ENCODE assay signal across 15 cellular contexts in genomic region chr7:44101304-44101965, GRCh38. TPM values are rescaled to one million over a fixed set of nuclear protein-coding genes. Genes with fewer than 3 reads are reported as not detected.
DNase-seq lines count a peak whose midpoint lies in the region; ATAC-seq and TF ChIP-seq lines count a peak whose summit lies in the region.
"Had no signal": no experiment of that assay in that cellular context is flagged by ENCODE, and none has a peak within 500 bp of the region (broad histone marks: within the 10 kb centered on the region; RNA-seq: fewer than 3 reads in every experiment).

No MANE protein-coding gene starts in this region.

- H3K36me3 ChIP-seq in DND-41 (ENCODE audit: insufficient read depth, low read length) (peaks cover 21% of the 10 kb centered on the region), lung (ENCODE audit: control insufficient read depth in 2 of 2, insufficient read depth in 2 of 2, low read length in 2 of 2) (no peaks in the 10 kb centered on the region), stomach (no peaks in the 10 kb centered on the region)

- H3K27me3 Mint-ChIP-seq in activated CD8-positive, alpha-beta T cell treated with anti-CD3 and anti-CD28 coated beads for 36 hours, result peaks cover 2% of the 10 kb centered on the region
- H3K27me3 Mint-ChIP-seq in activated CD4-positive, alpha-beta T cell treated with anti-CD3 and anti-CD28 coated beads for 36 hours, result peaks cover 4% of the 10 kb centered on the region

- ATAC-seq in DND-41 (ENCODE audit: insufficient read depth, low read depth), result no peak
- no peak for ATAC-seq in lung (ENCODE audit: insufficient read depth, low FRiP score)
- ATAC-seq in activated CD8-positive, alpha-beta T cell treated with anti-CD3 and anti-CD28 coated beads for 36 hours, result no peak
- ATAC-seq in HG03280 (IDR thresholded peaks at IDR 0.05; ENCODE audit: unreplicated experiment), result no peak
- no peak for ATAC-seq in activated CD4-positive, alpha-beta T cell treated with anti-CD3 and anti-CD28 coated beads for 36 hours
- ATAC-seq: activated CD8-positive, alpha-beta T cell treated with anti-CD3 and anti-CD28 coated beads, Interleukin-2, amount 10 ng/mL, durations not matched to agents 7 days and 5 days; GM12878 had no signal

- H2AFZ ChIP-seq in DND-41 (ENCODE audit: low read depth, low read length), result no peak overlapping the region

- peak overlapping the region; percentile 31 for H3K9ac ChIP-seq in DND-41 (ENCODE audit: low read depth, low read length)

- H3K9me3 Mint-ChIP-seq in activated CD8-positive, alpha-beta T cell treated with anti-CD3 and anti-CD28 coated beads for 36 hours, result no peaks in the 10 kb centered on the region
- no peaks in the 10 kb centered on the region for H3K9me3 Mint-ChIP-seq in activated CD4-positive, alpha-beta T cell treated with anti-CD3 and anti-CD28 coated beads for 36 hours (ENCODE audit: low read depth)
- H3K9me3 Mint-ChIP-seq: central memory CD8-positive, alpha-beta T cell had no signal

- H3K27ac ChIP-seq in DND-41 (ENCODE audit: low read length) (peak overlapping the region; percentile 91), adipose tissue (ENCODE audit: low read depth, low read length) (peak overlapping the region; percentile 43), lung (ENCODE audit: low read depth in 1 of 2, low read length in 1 of 2) (peak overlapping the region; percentile 7 to 55), stomach (peak overlapping the region in 4 of 5 donors; percentile 84 to 93 (median 90))

- peaks cover 91% of the 10 kb centered on the region for H3K4me1 ChIP-seq in DND-41 (ENCODE audit: insufficient read depth, low read length)
- peaks cover 0 to 3% of the 10 kb centered on the region in 2 donors for H3K4me1 ChIP-seq in lung (ENCODE audit: control insufficient read depth in 2 of 2, insufficient read depth in 2 of 2, low read length in 2 of 2)
- H3K4me1 ChIP-seq in stomach, result peaks cover 5 to 36% (median 22%) of the 10 kb centered on the region in 4 donors

- H3K36me3 Mint-ChIP-seq in activated CD8-positive, alpha-beta T cell treated with anti-CD3 and anti-CD28 coated beads for 36 hours (ENCODE audit: low read depth), result peaks cover 2% of the 10 kb centered on the region
- H3K36me3 Mint-ChIP-seq in activated CD4-positive, alpha-beta T cell treated with anti-CD3 and anti-CD28 coated beads for 36 hours (ENCODE audit: low read depth), result peaks cover 3% of the 10 kb centered on the region

- CTCF ChIA-PET in activated CD8-positive, alpha-beta T cell treated with anti-CD3 and anti-CD28 coated beads for 36 hours (lab: Charles Lee), result interaction anchor here (0.7 to 1.4 kb wide), 3 partner anchors 11 to 20 kb away, joined by 3 read pairs; no protein-coding TSS in a partner anchor
- CTCF ChIA-PET in activated CD4-positive, alpha-beta T cell treated with anti-CD3 and anti-CD28 coated beads for 36 hours (lab: Charles Lee), result no interaction called here

- H3K27me3 ChIP-seq in DND-41 (ENCODE audit: insufficient read depth, low read length, poor library complexity) (no peaks in the 10 kb centered on the region), lung (ENCODE audit: control insufficient read depth, insufficient read depth) (no peaks in the 10 kb centered on the region), stomach (peaks cover 0 to 38% (median 28%) of the 10 kb centered on the region in 3 donors)

- H3K79me2 ChIP-seq in DND-41 (ENCODE audit: insufficient read depth, low read length), result peaks cover 35% of the 10 kb centered on the region

- H3K4me3 Mint-ChIP-seq in activated CD8-positive, alpha-beta T cell treated with anti-CD3 and anti-CD28 coated beads for 36 hours, result no peak overlapping the region
- no peak overlapping the region for H3K4me3 Mint-ChIP-seq in activated CD4-positive, alpha-beta T cell treated with anti-CD3 and anti-CD28 coated beads for 36 hours
- H3K4me3 Mint-ChIP-seq: activated CD8-positive, alpha-beta T cell treated with anti-CD3 and anti-CD28 coated beads, Interleukin-2, amount 10 ng/mL, durations not matched to agents 7 days and 5 days; central memory CD8-positive, alpha-beta T cell had no signal

- no peak for TF ChIP-seq EP300 in stomach (IDR thresholded peaks at IDR 0.05)

- TF ChIP-seq POLR2A in stomach (IDR thresholded peaks at IDR 0.05), result no peak

- WGBS in adipose tissue, 3 donors, result 79 to 95% (median 88%) methylated on average over 3 of the region's 3 CpGs
- WGBS in lung, 2 donors, result 86 to 96% methylated on average over 3 of the region's 3 CpGs
- 75 to 94% (median 83%) methylated on average over 2 to 3 of the region's 3 CpGs for WGBS in stomach, 5 donors

- TF ChIP-seq CTCF in DND-41 (IDR thresholded peaks at IDR 0.05; ENCODE audit: borderline replicate concordance, extremely low read depth, low read length, poor library complexity, severe bottlenecking) (no peak), lung (IDR thresholded peaks at IDR 0.05; ENCODE audit: control extremely low read depth, extremely low read depth) (no peak), stomach (IDR thresholded peaks at IDR 0.05) (no peak)
- no peak for TF ChIP-seq CTCF in activated CD8-positive, alpha-beta T cell treated with anti-CD3 and anti-CD28 coated beads for 36 hours (IDR thresholded peaks at IDR 0.05)

- H3K4me3 ChIP-seq in DND-41 (ENCODE audit: low read depth in 1 of 2, low read length in 2 of 2), result no peak overlapping the region
- H3K4me3 ChIP-seq in lung, result no peak overlapping the region
- no peak overlapping the region for H3K4me3 ChIP-seq in stomach
- H3K4me3 ChIP-seq: GM12878 had no signal

- H3K4me2 ChIP-seq in DND-41 (ENCODE audit: insufficient read depth, low read length), result no peak overlapping the region

- no peaks in the 10 kb centered on the region for H3K9me3 ChIP-seq in DND-41 (ENCODE audit: insufficient read depth, low read length, severe bottlenecking)
- no peaks in the 10 kb centered on the region for H3K9me3 ChIP-seq in lung (ENCODE audit: control insufficient read depth in 2 of 2, insufficient read depth in 1 of 2, low read length in 1 of 2)
- H3K9me3 ChIP-seq in stomach, result no peaks in the 10 kb centered on the region

- intact Hi-C loops in stomach (cut with DNase I; ENCODE audit: low total_unique reads), result no loop called here
- intact Hi-C loops in activated CD8-positive, alpha-beta T cell treated with anti-CD3 and anti-CD28 coated beads for 36 hours (cut with micrococcal nuclease), result no loop called here
- intact Hi-C loops in activated CD4-positive, alpha-beta T cell treated with anti-CD3 and anti-CD28 coated beads for 36 hours (cut with DNase I, micrococcal nuclease), result no loop called here

- DNase-seq in DND-41, result no peak
- no peak for DNase-seq in lung (ENCODE audit: low spot score)
- DNase-seq in stomach, result no peak
- DNase-seq in activated CD8-positive, alpha-beta T cell treated with anti-CD3 and anti-CD28 coated beads for 36 hours, result no peak
- no peak for DNase-seq in UCSD-AML1 (lab: John Stamatoyannopoulos, UW; ENCODE audit: unreplicated experiment)
- no peak for DNase-seq in activated CD4-positive, alpha-beta T cell treated with anti-CD3 and anti-CD28 coated beads for 36 hours
- DNase-seq: activated CD8-positive, alpha-beta T cell treated with anti-CD3 and anti-CD28 coated beads, Interleukin-2, amount 10 ng/mL, durations not matched to agents 7 days and 5 days; DMS79 treated with DMSO at 0.1 percent for 48 hours; NCI-H1092; NCI-H446 treated with DMSO at 0.1 percent for 48 hours had no signal

- peaks cover 41% of the 10 kb centered on the region for H3K4me1 Mint-ChIP-seq in activated CD8-positive, alpha-beta T cell treated with anti-CD3 and anti-CD28 coated beads for 36 hours (ENCODE audit: low read depth)
- H3K4me1 Mint-ChIP-seq in activated CD4-positive, alpha-beta T cell treated with anti-CD3 and anti-CD28 coated beads for 36 hours, result peaks cover 25% of the 10 kb centered on the region
- H3K4me1 Mint-ChIP-seq: central memory CD8-positive, alpha-beta T cell had no signal

- peaks cover 20% of the 10 kb centered on the region for H4K20me1 ChIP-seq in DND-41 (ENCODE audit: insufficient read depth, low read length)

- POLR2A ChIA-PET in activated CD8-positive, alpha-beta T cell treated with anti-CD3 and anti-CD28 coated beads for 36 hours (lab: Charles Lee), result interaction anchor here (1.4 to 2.2 kb wide), 4 partner anchors 11 to 26 kb away, joined by 4 to 10 read pairs (median 6); partner anchors contain the start of gene POLD2
- POLR2A ChIA-PET in activated CD4-positive, alpha-beta T cell treated with anti-CD3 and anti-CD28 coated beads for 36 hours (lab: Charles Lee), result no interaction called here

- H3K27ac Mint-ChIP-seq in activated CD8-positive, alpha-beta T cell treated with anti-CD3 and anti-CD28 coated beads for 36 hours, result no peak overlapping the region
- H3K27ac Mint-ChIP-seq in activated CD4-positive, alpha-beta T cell treated with anti-CD3 and anti-CD28 coated beads for 36 hours, result no peak overlapping the region
- H3K27ac Mint-ChIP-seq: activated CD8-positive, alpha-beta T cell treated with anti-CD3 and anti-CD28 coated beads, Interleukin-2, amount 10 ng/mL, durations not matched to agents 7 days and 5 days had no signal

RNA-seq across cellular contexts. Expression of gene AEBP1, which starts 2.7 kb away (rescaled TPM):
- polyA plus RNA-seq in adipose tissue (10 to 100 TPM; 10.2 to 71.6 (median 65.6) TPM), lung (10 to 100 TPM; 68.3 to 69.0 TPM), stomach (10 to 100 TPM; 14.6 to 36.7 (median 17.7) TPM)
- total RNA-seq in lung (100 to 1,000 TPM in 1 of 2 donors, 10 to 100 TPM in 1; 43.4 to 124 TPM), stomach (100 to 1,000 TPM in 1 of 5 donors, 10 to 100 TPM in 4; 37.3 to 179 (median 58.8) TPM)
- 10 to 100 TPM; 29.1 to 30.4 TPM for total RNA-seq in activated CD8-positive, alpha-beta T cell treated with anti-CD3 and anti-CD28 coated beads for 36 hours
- 10 to 100 TPM; 18.2 to 18.3 TPM for total RNA-seq in activated CD4-positive, alpha-beta T cell treated with anti-CD3 and anti-CD28 coated beads for 36 hours
- total RNA-seq: HT1080 had no signal

RNA-seq across cellular contexts. Expression of gene POLM, which starts 19.1 kb away (rescaled TPM):
- polyA plus RNA-seq in adipose tissue (10 to 100 TPM in 2 of 3 donors, 1 to 10 TPM in 1; 8.8 to 13.9 (median 11.3) TPM), lung (10 to 100 TPM; 17.9 to 19.1 TPM), stomach (10 to 100 TPM; 10.2 to 18.6 (median 10.6) TPM)
- total RNA-seq in lung (10 to 100 TPM; 27.9 to 35.8 TPM), stomach (10 to 100 TPM in 4 of 5 donors, 1 to 10 TPM in 1; 4.7 to 94.2 (median 17.8) TPM)
- 10 to 100 TPM; 35.4 to 37.2 TPM for total RNA-seq in activated CD8-positive, alpha-beta T cell treated with anti-CD3 and anti-CD28 coated beads for 36 hours
- total RNA-seq in activated CD4-positive, alpha-beta T cell treated with anti-CD3 and anti-CD28 coated beads for 36 hours, result 10 to 100 TPM; 27.0 to 29.9 TPM

RNA-seq across cellular contexts. Expression of gene POLD2, which starts 21.9 kb away (rescaled TPM):
- polyA plus RNA-seq in adipose tissue, result 100 to 1,000 TPM in 1 of 3 donors, 10 to 100 TPM in 2; 51.4 to 116 (median 96.0) TPM
- total RNA-seq in lung, result 10 to 100 TPM; 48.8 to 90.7 TPM
- polyA plus RNA-seq in lung, result 10 to 100 TPM; 61.9 to 80.7 TPM
- total RNA-seq in stomach, result 10 to 100 TPM; 19.8 to 91.2 (median 34.3) TPM
- 10 to 100 TPM; 77.2 to 85.4 (median 79.6) TPM for polyA plus RNA-seq in stomach
- total RNA-seq in activated CD8-positive, alpha-beta T cell treated with anti-CD3 and anti-CD28 coated beads for 36 hours, result 100 to 1,000 TPM; 243 to 251 TPM
- 100 to 1,000 TPM; 250 to 347 TPM for total RNA-seq in activated CD4-positive, alpha-beta T cell treated with anti-CD3 and anti-CD28 coated beads for 36 hours

RNA-seq across cellular contexts. Expression of gene PGAM2, which starts 36.1 kb away (rescaled TPM):
- polyA plus RNA-seq in adipose tissue (1 to 10 TPM; 1.3 to 5.4 (median 2.1) TPM), lung (under 1 TPM; 0.63 to 0.83 TPM), stomach (1 to 10 TPM; 3.1 to 5.8 (median 4.2) TPM)
- total RNA-seq in lung (under 1 TPM in 1 of 2 donors, not detected in 1; 0.85 TPM), stomach (under 1 TPM in 1 of 5 donors, not detected in 4; 0.92 TPM)
- under 1 TPM in 1 of 2 experiments, not detected in 1; 0.49 TPM for total RNA-seq in activated CD8-positive, alpha-beta T cell treated with anti-CD3 and anti-CD28 coated beads for 36 hours
- total RNA-seq in activated CD4-positive, alpha-beta T cell treated with anti-CD3 and anti-CD28 coated beads for 36 hours, result not detected
- total RNA-seq: GM12878, HT1080 had no signal
- polyA plus RNA-seq: GM12878 had no signal

RNA-seq across cellular contexts. Expression of gene MYL7, which starts 39.7 kb away (rescaled TPM):
- 10 to 100 TPM in 1 of 3 donors, under 1 TPM in 2; 0.15 to 57.8 (median 0.18) TPM for polyA plus RNA-seq in adipose tissue
- 10 to 100 TPM in 1 of 2 donors, not detected in 1; 13.0 TPM for total RNA-seq in lung
- under 1 TPM in 1 of 2 donors, not detected in 1; 0.08 TPM for polyA plus RNA-seq in lung
- not detected for total RNA-seq in stomach
- polyA plus RNA-seq in stomach, result 1 to 10 TPM in 1 of 3 donors, not detected in 2; 2.2 TPM
- not detected for total RNA-seq in activated CD8-positive, alpha-beta T cell treated with anti-CD3 and anti-CD28 coated beads for 36 hours
- total RNA-seq in activated CD4-positive, alpha-beta T cell treated with anti-CD3 and anti-CD28 coated beads for 36 hours, result not detected
- total RNA-seq: activated CD8-positive, alpha-beta T cell treated with anti-CD3 and anti-CD28 coated beads, Interleukin-2, amount 10 ng/mL, durations not matched to agents 7 days and 5 days; GM12878; HT1080 had no signal

Comparison
In these comparisons a context has a peak if more than half of its experiments do, and no peak if none do; other contexts are left out.
1. H3K27ac ChIP-seq: peak in every context shown above with its lines; median percentile 91 in DND-41; 90 in stomach; 43 in adipose tissue; 31 in lung.